12 cellular contexts compared by ENCODE assay signal in the genomic region with DNA sequence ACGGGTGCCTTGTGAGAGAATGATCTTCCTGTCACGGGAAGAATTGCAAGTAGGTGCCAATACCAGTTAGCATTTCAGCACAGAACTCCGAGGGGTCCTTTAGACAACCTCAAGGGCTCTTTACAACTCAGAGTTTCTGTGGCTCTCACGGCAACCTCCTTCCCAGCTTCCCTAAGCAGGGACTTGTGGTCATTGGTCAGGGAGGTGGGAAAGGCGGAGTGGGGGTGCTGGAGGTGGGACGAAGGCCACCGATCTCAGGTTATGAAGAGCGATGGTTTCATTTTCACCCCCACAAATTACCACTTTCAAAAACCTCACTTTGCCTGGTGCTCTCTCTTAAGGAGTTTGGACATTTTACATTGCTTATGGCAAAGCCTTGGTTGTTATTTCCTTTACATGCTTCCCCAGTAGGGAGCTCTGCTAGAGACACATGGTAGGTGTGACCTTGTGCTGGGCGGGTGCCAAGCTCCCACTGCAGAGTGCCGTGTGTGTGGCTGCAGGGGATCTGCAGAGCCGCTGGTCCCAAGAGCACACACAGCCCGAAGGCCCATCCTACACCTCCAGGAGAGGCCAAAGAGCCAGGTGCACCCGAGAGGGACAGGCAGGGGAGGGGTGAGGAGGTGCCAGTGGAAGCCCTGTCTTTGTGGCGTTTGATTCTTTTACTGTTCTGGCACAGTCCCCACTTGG. TPM values are rescaled to one million over a fixed set of nuclear protein-coding genes. Genes with fewer than 3 reads are reported as not detected.
DNase-seq lines count a peak whose midpoint lies in the region; ATAC-seq, FAIRE-seq and TF ChIP-seq lines count a peak whose summit lies in the region.
"Had no signal": no experiment of that assay in that cellular context is flagged by ENCODE, and none has a peak within 500 bp of the region (broad histone marks: within the 10 kb centered on the region; RNA-seq: fewer than 3 reads in every experiment).

No MANE protein-coding gene starts in this region.

- H3K18ac ChIP-seq in H1 (ENCODE audit: extremely low read depth, low read length): no peak overlapping the region

- H3K23ac ChIP-seq in H1 (ENCODE audit: insufficient read length): no peak overlapping the region

- in situ Hi-C loops in transverse colon (cut with MboI; ENCODE audit: low pct_ligation_motif_present in 1 of 4, low pct_unique_long_range_greater_than_20kb in 1 of 4, low sequenced_read_pairs in 3 of 4): loop anchor here in 1 of 4 donors (25.0 kb wide), 1 partner anchor 245 kb away; no protein-coding TSS in a partner anchor

- no peak for ATAC-seq in HG03175 (IDR thresholded peaks at IDR 0.05; ENCODE audit: unreplicated experiment)
- no peak for ATAC-seq in GM19467 (IDR thresholded peaks at IDR 0.05; ENCODE audit: unreplicated experiment)

- POLR2A ChIA-PET in H1 (lab: Charles Lee; ENCODE audit: partially characterized antibody): interaction anchor here (1.1 kb wide), 1 partner anchor 174 kb away, joined by 3 read pairs; a partner anchor contains a TSS

- H2AFZ ChIP-seq in H1 (ENCODE audit: low read length): no peak overlapping the region

- no peak overlapping the region for H2BK20ac ChIP-seq in H1 (ENCODE audit: low read length)

- H3K79me2 ChIP-seq in H1 (ENCODE audit: control insufficient read depth in 1 of 2, insufficient read depth in 2 of 2, low read length in 2 of 2): no peaks in the 10 kb centered on the region

- H4K8ac ChIP-seq in H1 (ENCODE audit: extremely low read depth, insufficient read depth, low read length): peak overlapping the region; percentile 11; the same call in 1 of the 2 replicates

- TF ChIP-seq POLR2A in H1 (IDR thresholded peaks at IDR 0.05; ENCODE audit: control extremely low read depth in 1 of 2, low read depth in 2 of 2, low read length in 2 of 2) (no peak), transverse colon (IDR thresholded peaks at IDR 0.05) (no peak)

- H2AK5ac ChIP-seq in H1 (ENCODE audit: low read depth, low read length): no peak overlapping the region

- DNase-seq in NCI-H2196 treated with DMSO at 0.1 percent for 48 hours (lab: John Stamatoyannopoulos, UW; ENCODE audit: unreplicated experiment) (peak; percentile 79), H1 (ENCODE audit: low read depth in 1 of 2, low spot score in 2 of 2) (peak in 1 of 2 experiments; percentile 46), transverse colon (peak; percentile 17), coronary artery (ENCODE audit: low spot score) (no peak)
- DNase-seq: activated T-cell treated with anti-CD3 and anti-CD28 coated beads for 4 hours; effector CD4-positive, alpha-beta T cell; glutamatergic neuron; nephron progenitor cell had no signal

- no peaks in the 10 kb centered on the region for H3K79me1 ChIP-seq in H1 (ENCODE audit: low read depth, low read length)

- no peak overlapping the region for H3K27ac ChIP-seq in H1 (ENCODE audit: low read depth, low read length)
- no peak overlapping the region for H3K27ac ChIP-seq in transverse colon
- H3K27ac ChIP-seq in coronary artery: no peak overlapping the region
- H3K27ac ChIP-seq: adrenal gland had no signal

- H3K4ac ChIP-seq in H1 (replicated peaks; ENCODE audit: insufficient read length, low read depth, low read length): no peak overlapping the region

- no peak overlapping the region for H3K56ac ChIP-seq in H1 (replicated peaks; ENCODE audit: insufficient read length, low read depth, low read length)

- H2BK120ac ChIP-seq in H1 (replicated peaks; ENCODE audit: low read depth, low read length): no peak overlapping the region

- no peak for TF ChIP-seq RAD21 in Ishikawa (IDR thresholded peaks at IDR 0.05; ENCODE audit: low read depth)
- TF ChIP-seq RAD21 in H1 (IDR thresholded peaks at IDR 0.05 in 1 of 2, conservative IDR thresholded peaks at IDR 0.05 in 1 of 2; ENCODE audit: low read depth in 2 of 2, low read length in 2 of 2): 0 out of 4 replicates have a peak, but pooled peaks of 1 of the 2 experiments have one; percentile 8

- no peaks in the 10 kb centered on the region for H4K20me1 ChIP-seq in H1 (replicated peaks in 1 of 2; ENCODE audit: control insufficient read depth in 1 of 2, insufficient read depth in 2 of 2, low read length in 2 of 2)

- H4K91ac ChIP-seq in H1 (replicated peaks; ENCODE audit: insufficient read length, low read length): peak overlapping the region; percentile 46

- H3K4me3 ChIP-seq in H1 (ENCODE audit: extremely low read depth in 1 of 4, insufficient read depth in 2 of 4, low read depth in 3 of 4, low read length in 4 of 4) (no peak overlapping the region), transverse colon (no peak overlapping the region), coronary artery (no peak overlapping the region)
- H3K4me3 ChIP-seq: adrenal gland had no signal

- WGBS in H1 (ENCODE audit: extremely low coverage in 1 of 2, insufficient coverage in 1 of 2, insufficient read length in 1 of 2, insufficient replicate concordance in 2 of 2, low coverage in 1 of 2, low lambda C conversion rate in 2 of 2, missing lambda C conversion rate in 1 of 2), 2 experiments: 92% methylated on average over 14 of the region's 14 CpGs; no CpG with 5 or more reads in 1 of the 2 experiments
- WGBS in transverse colon (ENCODE audit: low coverage in 1 of 2), 2 donors: 70% methylated on average over 14 of the region's 14 CpGs; no CpG with 5 or more reads in 1 of the 2 donors

- no peak overlapping the region for H3K4me2 ChIP-seq in H1 (ENCODE audit: insufficient read depth in 1 of 2, low read depth in 2 of 2, low read length in 2 of 2)

- H3K4me1 ChIP-seq in H1 (replicated peaks in 1 of 4; ENCODE audit: control insufficient read depth in 3 of 4, insufficient read depth in 4 of 4, low read length in 3 of 4) (peaks cover 7 to 14% (median 10%) of the 10 kb centered on the region in 4 experiments), transverse colon (no peaks in the 10 kb centered on the region)
- H3K4me1 ChIP-seq: adrenal gland had no signal

- TF ChIP-seq EP300 in Ishikawa (IDR thresholded peaks at IDR 0.05; ENCODE audit: borderline replicate concordance) (no peak), H1 (IDR thresholded peaks at IDR 0.05; ENCODE audit: borderline replicate concordance in 1 of 2, low read depth in 2 of 2, low read length in 2 of 2) (no peak), transverse colon (IDR thresholded peaks at IDR 0.05; ENCODE audit: low read depth) (no peak)

- H3K36me3 ChIP-seq in H1 (ENCODE audit: control insufficient read depth in 2 of 4, insufficient read depth in 4 of 4, low read length in 3 of 4) (no peaks in the 10 kb centered on the region), transverse colon (peaks cover 0 to 6% (median 5%) of the 10 kb centered on the region in 4 donors)
- H3K36me3 ChIP-seq: adrenal gland had no signal

- no peak overlapping the region for H3K9ac ChIP-seq in H1 (replicated peaks in 1 of 4; ENCODE audit: extremely low read depth in 1 of 4, low read depth in 3 of 4, low read length in 3 of 4)

- TF ChIP-seq CTCF in H1 (IDR thresholded peaks at IDR 0.05; ENCODE audit: control extremely low read depth in 1 of 3, insufficient read depth in 1 of 3, low read depth in 1 of 3, low read length in 3 of 3) (no peak), transverse colon (IDR thresholded peaks at IDR 0.05) (no peak), coronary artery (IDR thresholded peaks at IDR 0.05) (no peak)

- intact Hi-C loops in transverse colon (cut with DNase I; ENCODE audit: low total_unique reads): no loop called here

- no peak overlapping the region for H2BK15ac ChIP-seq in H1 (ENCODE audit: low read length)

- no peak overlapping the region for H3K14ac ChIP-seq in H1 (ENCODE audit: insufficient read length)

- H3K27me3 ChIP-seq in H1 (replicated peaks in 1 of 4; ENCODE audit: control insufficient read depth in 3 of 4, extremely low read depth in 1 of 4, insufficient read depth in 3 of 4, low read length in 3 of 4): peaks cover 0 to 2% (median 0%) of the 10 kb centered on the region in 4 experiments; a peak in 1 of 7 replicates
- no peaks in the 10 kb centered on the region for H3K27me3 ChIP-seq in transverse colon
- H3K27me3 ChIP-seq: adrenal gland had no signal

- CTCF ChIA-PET in H1 (lab: Charles Lee; ENCODE audit: partially characterized antibody): interaction anchor here (1.1 to 2.0 kb wide), 2 partner anchors 10 to 243 kb away, joined by 5 to 6 read pairs; no protein-coding TSS in a partner anchor

- no peak overlapping the region for H2BK12ac ChIP-seq in H1 (ENCODE audit: low read depth, low read length)

- H3K9me3 ChIP-seq in H1 (ENCODE audit: insufficient read depth in 2 of 2, low read depth in 1 of 2, low read length in 1 of 2) (0 out of 4 replicates have a peak, but pooled peaks cover 0 to 2% of the 10 kb centered on the region in 2 experiments), transverse colon (no peaks in the 10 kb centered on the region)
- H3K9me3 ChIP-seq: adrenal gland had no signal

- no peak for FAIRE-seq in H1 (lab: Jason Lieb, UNC)

- H3K23me2 ChIP-seq in H1 (ENCODE audit: low read depth, low read length): no peaks in the 10 kb centered on the region; the same call in 1 of the 2 replicates

- H4K5ac ChIP-seq in H1 (ENCODE audit: insufficient read length, low read depth, low read length): no peak overlapping the region

- H2BK5ac ChIP-seq in H1 (ENCODE audit: low read depth, low read length): no peak overlapping the region

TF ChIP-seq in Ishikawa, 13 proteins besides CTCF, POLR2A, EP300 and RAD21 (continues in another document):
- TF ChIP-seq, protein P1, sequence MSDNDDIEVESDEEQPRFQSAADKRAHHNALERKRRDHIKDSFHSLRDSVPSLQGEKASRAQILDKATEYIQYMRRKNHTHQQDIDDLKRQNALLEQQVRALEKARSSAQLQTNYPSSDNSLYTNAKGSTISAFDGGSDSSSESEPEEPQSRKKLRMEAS (IDR thresholded peaks at IDR 0.05): peak; percentile 64; the same call in 1 of the 2 replicates
- TF ChIP-seq TAF1 (IDR thresholded peaks at IDR 0.05; ENCODE audit: low read depth) (no peak), YY1 (IDR thresholded peaks at IDR 0.05; ENCODE audit: low read depth) (no peak)

TF ChIP-seq in H1, 55 proteins besides CTCF, POLR2A, EP300 and RAD21 (continues in another document):
- TF ChIP-seq, protein P1 (IDR thresholded peaks at IDR 0.05): peak; percentile 57

RNA-seq across cellular contexts. Expression of a gene that starts 21.4 kb away (rescaled TPM):
- 2.4 and 2.9 TPM in 2 replicates for total RNA-seq in H1 (2021; fragmentation: NEBNext Ultra II Directional; extraction: Animal tissue kit (Norgen Biotek cat#: 25700))
- polyA plus RNA-seq in H1 (2011; rRNA removed): 0.39 and 0.80 TPM in 2 replicates
- polyA plus RNA-seq in H1 (2011; cell fraction: cytosol; rRNA removed): 1.7 TPM
- 0.31 TPM for polyA plus RNA-seq in H1 (2011; cell fraction: nucleus; rRNA removed)
- 0.99 to 2.3 TPM (median 1.2 TPM) in 4 replicates for polyA plus RNA-seq in H1 (2012, experiment 1 of 2)
- 0.10 TPM for polyA plus RNA-seq in H1 (2012, experiment 2 of 2)
- polyA plus RNA-seq in H1 (2013, experiment 1 of 2): 1.5 TPM
- polyA plus RNA-seq in H1 (2013, experiment 2 of 2): 2.0 TPM
- 0.44 and 0.54 TPM in 2 replicates for polyA minus RNA-seq in H1 (2011; rRNA and poly(A)+ RNA removed)
- polyA minus RNA-seq in H1 (2011; cell fraction: cytosol; rRNA and poly(A)+ RNA removed): not detected
- 0.30 TPM for polyA minus RNA-seq in H1 (2011; cell fraction: nucleus; rRNA and poly(A)+ RNA removed)
- total RNA-seq in transverse colon: 10 to 100 TPM; 27.5 to 81.2 (median 52.5) TPM
- total RNA-seq: adrenal gland had no signal
- polyA plus RNA-seq: adrenal gland had no signal
